ENCODE assay signal across 12 cellular contexts in genomic region chr12:64187794-64188193, GRCh38. TPM values are rescaled to one million over a fixed set of nuclear protein-coding genes. Genes with fewer than 3 reads are reported as not detected.
DNase-seq lines count a peak whose midpoint lies in the region; ATAC-seq, FAIRE-seq and TF ChIP-seq lines count a peak whose summit lies in the region.
"Had no signal": no experiment of that assay in that cellular context is flagged by ENCODE, and none has a peak within 500 bp of the region (broad histone marks: within the 10 kb centered on the region; RNA-seq: fewer than 3 reads in every experiment).

No MANE protein-coding gene starts in this region.

- dilution Hi-C loops in endothelial cell of umbilical vein (cut with MboI; ENCODE audit: extremely low pct_ligation_motif_present, low sequenced_read_pairs): no loop called here

- no peaks in the 10 kb centered on the region for H3K9me3 ChIP-seq in SJSA1 (replicated peaks)
- no peaks in the 10 kb centered on the region for H3K9me3 ChIP-seq in endothelial cell of umbilical vein (replicated peaks; ENCODE audit: control insufficient read depth, insufficient read depth, low read length)
- H3K9me3 ChIP-seq in skeletal muscle satellite cell (replicated peaks; ENCODE audit: low read length): no peaks in the 10 kb centered on the region

- DNase-seq in HCEC 1CT (peak; percentile 13), SJSA1 (ENCODE audit: low read depth in 1 of 2, low spot score in 2 of 2) (peak in 1 of 2 experiments; percentile 12), endothelial cell of umbilical vein (ENCODE audit: low read depth, low spot score) (no peak), cortex of kidney (lab: John Stamatoyannopoulos, UW) (no peak), RPMI8226 (no peak)
- DNase-seq: CD8-positive, alpha-beta T cell; GF-D8; NCI-H1417; NCI-H2029 treated with DMSO at 0.1 percent for 48 hours; NCI-H524 had no signal

- no peak overlapping the region for H2AFZ ChIP-seq in endothelial cell of umbilical vein (ENCODE audit: low read depth, low read length)

- intact Hi-C loops in endothelial cell of umbilical vein (cut with micrococcal nuclease): no loop called here

- H3K4me2 ChIP-seq in endothelial cell of umbilical vein (ENCODE audit: insufficient read depth, low read length) (peak overlapping the region; percentile 75), skeletal muscle satellite cell (ENCODE audit: low read length) (peak overlapping the region; percentile 55)

- H3K27me3 ChIP-seq in SJSA1 (replicated peaks) (no peaks in the 10 kb centered on the region), endothelial cell of umbilical vein (ENCODE audit: control insufficient read depth in 2 of 2, insufficient read depth in 2 of 2, low read length in 2 of 2) (no peaks in the 10 kb centered on the region), skeletal muscle satellite cell (ENCODE audit: control insufficient read depth, insufficient read depth, low read length) (no peaks in the 10 kb centered on the region)

- no peak for ATAC-seq in GM19455 (IDR thresholded peaks at IDR 0.05; ENCODE audit: unreplicated experiment)
- ATAC-seq: CD8-positive, alpha-beta T cell had no signal

- no peak for TF ChIP-seq CTCF in endothelial cell of umbilical vein (IDR thresholded peaks at IDR 0.05; ENCODE audit: extremely low read depth in 1 of 2, insufficient read depth in 1 of 2, low read depth in 1 of 2, low read length in 2 of 2)

- no peaks in the 10 kb centered on the region for H3K36me3 ChIP-seq in SJSA1
- no peaks in the 10 kb centered on the region for H3K36me3 ChIP-seq in endothelial cell of umbilical vein (ENCODE audit: control insufficient read depth in 2 of 2, extremely low read depth in 1 of 2, insufficient read depth in 2 of 2, low read length in 2 of 2)
- no peaks in the 10 kb centered on the region for H3K36me3 ChIP-seq in skeletal muscle satellite cell (ENCODE audit: insufficient read depth, low read length)

- H3K4me1 ChIP-seq in SJSA1 (replicated peaks): peaks cover 35% of the 10 kb centered on the region
- H3K4me1 ChIP-seq in endothelial cell of umbilical vein (ENCODE audit: control insufficient read depth, extremely low read depth, insufficient read depth, low read length): peaks cover 21% of the 10 kb centered on the region
- peaks cover 30% of the 10 kb centered on the region for H3K4me1 ChIP-seq in skeletal muscle satellite cell (ENCODE audit: control insufficient read depth, insufficient read depth, low read length)

- H3K4me3 ChIP-seq in SJSA1 (no peak overlapping the region), endothelial cell of umbilical vein (replicated peaks in 1 of 3; ENCODE audit: insufficient read depth in 1 of 3, low read depth in 1 of 3, low read length in 3 of 3) (no peak overlapping the region), skeletal muscle satellite cell (ENCODE audit: low read length) (no peak overlapping the region)

- CTCF ChIA-PET in endothelial cell of umbilical vein (lab: Charles Lee): interaction anchor here (0.7 to 1.4 kb wide), 5 partner anchors 12 to 348 kb away, joined by 3 to 6 read pairs (median 3); partner anchors contain the start of gene SRGAP1

- H3K79me2 ChIP-seq in endothelial cell of umbilical vein (ENCODE audit: control insufficient read depth, insufficient read depth, low read length): no peaks in the 10 kb centered on the region

- POLR2A ChIA-PET in endothelial cell of umbilical vein (lab: Charles Lee): no interaction called here

- H3K9ac ChIP-seq in endothelial cell of umbilical vein (replicated peaks; ENCODE audit: extremely low read depth, insufficient read depth, low read length) (no peak overlapping the region), skeletal muscle satellite cell (ENCODE audit: low read depth, low read length) (no peak overlapping the region)

- H3K9me1 ChIP-seq in endothelial cell of umbilical vein (replicated peaks; ENCODE audit: control insufficient read depth, extremely low read depth, insufficient read depth, low read length): no peaks in the 10 kb centered on the region

- no peaks in the 10 kb centered on the region for H4K20me1 ChIP-seq in endothelial cell of umbilical vein (replicated peaks; ENCODE audit: control insufficient read depth, extremely low read depth, insufficient read depth, low read length)

- TF ChIP-seq POLR2A in endothelial cell of umbilical vein (IDR thresholded peaks at IDR 0.05; ENCODE audit: low read depth, low read length): no peak

- BruUV-seq in endothelial cell of umbilical vein (replicated peaks; lab: Mats Ljungman, UMichigan): no TSS peak

- H3K27ac ChIP-seq in SJSA1 (peak overlapping the region; percentile 50), endothelial cell of umbilical vein (ENCODE audit: insufficient read depth, low read depth, low read length) (peak overlapping the region; percentile 11)

- no peak for FAIRE-seq in endothelial cell of umbilical vein (lab: Jason Lieb, UNC)

TF ChIP-seq in endothelial cell of umbilical vein, 7 proteins besides CTCF, POLR2A, EP300 and RAD21:
- TF ChIP-seq JUN (IDR thresholded peaks at IDR 0.05; ENCODE audit: borderline replicate concordance, insufficient read depth, insufficient read length, low read depth): no peak

RNA-seq across cellular contexts. Expression of gene KICS2, which starts 34.3 kb away (rescaled TPM):
- 1.8 and 2.8 TPM in 2 replicates for total RNA-seq in SJSA1 (2014; rRNA removed; shearing (Covaris generic))
- total RNA-seq in endothelial cell of umbilical vein: 3.2 and 3.8 TPM in 2 replicates
- 1.4 and 1.6 TPM in 2 replicates for polyA plus RNA-seq in endothelial cell of umbilical vein
- 1.7 and 1.9 TPM in 2 replicates for polyA plus RNA-seq in endothelial cell of umbilical vein (2011; cell fraction: cytosol; rRNA removed)
- polyA plus RNA-seq in endothelial cell of umbilical vein (2011; cell fraction: nucleus; rRNA removed): 2.6 and 3.1 TPM in 2 replicates
- polyA plus RNA-seq in endothelial cell of umbilical vein (2012): 2.1 and 2.2 TPM in 2 replicates
- 4.1 and 5.4 TPM in 2 replicates for polyA minus RNA-seq in endothelial cell of umbilical vein
- 9.0 TPM for polyA minus RNA-seq in endothelial cell of umbilical vein (2011; cell fraction: cytosol; rRNA and poly(A)+ RNA removed)
- polyA minus RNA-seq in endothelial cell of umbilical vein (2011; cell fraction: nucleus; rRNA and poly(A)+ RNA removed): 6.2 and 7.7 TPM in 2 replicates
- total RNA-seq in skeletal muscle satellite cell (2012; rRNA removed): 9.4 and 11.2 TPM in 2 replicates
